9 cellular contexts compared by ENCODE assay signal in genomic region chr6:90008908-90009501, GRCh38.
DNase-seq lines count a peak whose midpoint lies in the region; ATAC-seq and TF ChIP-seq lines count a peak whose summit lies in the region.
"Had no signal": no experiment of that assay in that cellular context is flagged by ENCODE, and none has a peak within 500 bp of the region (broad histone marks: within the 10 kb centered on the region; RNA-seq: fewer than 3 reads in every experiment).

No MANE protein-coding gene starts in this region.

- TF ChIP-seq CTCF in IMR-90 (conservative IDR thresholded peaks at IDR 0.05; ENCODE audit: low read depth, low read length) (no peak), brain microvascular endothelial cell (IDR thresholded peaks at IDR 0.05; ENCODE audit: low read depth, low read length, missing control alignments) (no peak)

- TF ChIP-seq RAD21 in IMR-90 (IDR thresholded peaks at IDR 0.05; ENCODE audit: low read length), result no peak

- no TSS peak for BruUV-seq in IMR-90 (replicated peaks; lab: Mats Ljungman, UMichigan)

- H4K91ac ChIP-seq in IMR-90 (ENCODE audit: insufficient read depth, low read depth, low read length), result peak overlapping the region; percentile 52

- in situ Hi-C loops in IMR-90 (cut with MboI; ENCODE audit: low sequenced_read_pairs), result no loop called here
- in situ Hi-C loops in brain microvascular endothelial cell (cut with HindIII; ENCODE audit: low pct_ligation_motif_present, low sequenced_read_pairs), result no loop called here

- H2BK5ac ChIP-seq in IMR-90 (ENCODE audit: low read depth, low read length, poor library complexity, severe bottlenecking), result peak overlapping the region; percentile 15

- DNase-seq in activated CD4-positive, alpha-beta T cell treated with anti-CD3 and anti-CD28 coated beads for 48 hours, result peak; percentile 41
- no peak for DNase-seq in activated CD4-positive, alpha-beta T cell treated with anti-CD3 and anti-CD28 coated beads for 1 hour
- DNase-seq in IMR-90 (peak; percentile 68), brain microvascular endothelial cell (peak; percentile 12), renal cortical epithelial cell (ENCODE audit: low read depth) (peak; percentile 36), HUDEP-2 (lab: John Stamatoyannopoulos, UW; ENCODE audit: unreplicated experiment in 76 of 76) (no peak), NCI-H1694 (lab: John Stamatoyannopoulos, UW) (no peak)
- DNase-seq: NCI-H446 had no signal

- peak overlapping the region; percentile 76 for H2BK120ac ChIP-seq in IMR-90 (ENCODE audit: low read depth, low read length)

- ATAC-seq in IMR-90 (ENCODE audit: low read depth), result peak; percentile 78
- no peak for ATAC-seq in HG02884 (IDR thresholded peaks at IDR 0.05; ENCODE audit: unreplicated experiment)

- peak overlapping the region; percentile 27; the same call in 1 of the 2 replicates for H4K5ac ChIP-seq in IMR-90 (ENCODE audit: low read depth, low read length)

- peak overlapping the region; percentile 33; the same call in 1 of the 2 replicates for H3K18ac ChIP-seq in IMR-90 (ENCODE audit: low read depth, low read length)

- intact Hi-C loops in IMR-90 (cut with micrococcal nuclease), result no loop called here

- H2BK20ac ChIP-seq in IMR-90 (ENCODE audit: low read depth, low read length), result peak overlapping the region; percentile 51; the same call in 1 of the 2 replicates

- no peaks in the 10 kb centered on the region for H3K27me3 ChIP-seq in IMR-90 (ENCODE audit: control insufficient read depth, insufficient read depth, low read length)
- no peaks in the 10 kb centered on the region for H3K27me3 ChIP-seq in brain microvascular endothelial cell (replicated peaks)

- H3K36me3 ChIP-seq in IMR-90 (ENCODE audit: control insufficient read depth, insufficient read depth, low read length), result no peaks in the 10 kb centered on the region
- H3K36me3 ChIP-seq in brain microvascular endothelial cell (replicated peaks), result no peaks in the 10 kb centered on the region

- POLR2A ChIA-PET in IMR-90 (lab: Charles Lee; ENCODE audit: unreplicated experiment), result no interaction called here

- CTCF ChIA-PET in IMR-90 (lab: Yijun Ruan, JAX), result interaction anchor here (0.6 kb wide), 1 partner anchor 258 kb away, joined by 3 read pairs; no protein-coding TSS in a partner anchor

- no peak overlapping the region for H3K56ac ChIP-seq in IMR-90 (ENCODE audit: extremely low read depth, insufficient read depth, low read length)

- H3K4me2 ChIP-seq in IMR-90 (ENCODE audit: low read depth, low read length), result no peak overlapping the region

- H3K9me1 ChIP-seq in IMR-90 (ENCODE audit: insufficient read depth, low read length), result peaks cover 8% of the 10 kb centered on the region

- H3K27ac ChIP-seq in IMR-90 (ENCODE audit: insufficient read depth, low read length) (0 out of 2 replicates have a peak overlapping the region, but pooled peaks have one; percentile 2), brain microvascular endothelial cell (no peak overlapping the region)

- no peaks in the 10 kb centered on the region for H4K20me1 ChIP-seq in IMR-90 (ENCODE audit: insufficient read depth, low read length)

- peak overlapping the region; percentile 83 for H2AK5ac ChIP-seq in IMR-90 (ENCODE audit: low read depth, low read length)

- H2AK9ac ChIP-seq in IMR-90 (replicated peaks; ENCODE audit: low read depth, low read length, poor library complexity), result no peak overlapping the region

- no peaks in the 10 kb centered on the region for H3K79me1 ChIP-seq in IMR-90 (ENCODE audit: low read depth in 1 of 2, low read length in 2 of 2)

- peak overlapping the region; percentile 76 for H3K4ac ChIP-seq in IMR-90 (ENCODE audit: low read depth, low read length)

- H3K9me3 ChIP-seq in IMR-90 (ENCODE audit: control insufficient read depth, insufficient read depth, low read length), result no peaks in the 10 kb centered on the region

- H3K14ac ChIP-seq in IMR-90 (replicated peaks; ENCODE audit: low read depth, low read length), result peak overlapping the region; percentile 76

- H2BK15ac ChIP-seq in IMR-90 (ENCODE audit: low read depth, low read length), result peak overlapping the region; percentile 80; the same call in 1 of the 3 replicates

- no peak overlapping the region for H2AFZ ChIP-seq in IMR-90 (replicated peaks; ENCODE audit: low read length, poor library complexity)

- no peak overlapping the region for H3K9ac ChIP-seq in IMR-90 (ENCODE audit: low read depth, low read length)

- no peak for TF ChIP-seq POLR2A in IMR-90 (IDR thresholded peaks at IDR 0.05; ENCODE audit: low read depth, low read length)

- H3K4me3 ChIP-seq in IMR-90 (ENCODE audit: insufficient read depth, low read depth, low read length), result no peak overlapping the region
- no peak overlapping the region for H3K4me3 ChIP-seq in brain microvascular endothelial cell (ENCODE audit: low read depth, low read length)

- no CpG with 5 or more reads among the region's 1 CpG for WGBS in IMR-90 (ENCODE audit: extremely low coverage in 2 of 2, insufficient read length in 1 of 2), 2 experiments

- peak overlapping the region; percentile 25 to 73; a peak in 3 of 4 replicates for H4K8ac ChIP-seq in IMR-90 (ENCODE audit: low read depth in 2 of 2, low read length in 2 of 2)

- dilution Hi-C loops in IMR-90 (cut with HindIII; ENCODE audit: low sequenced_read_pairs, unreplicated experiment), result no loop called here

- H3K23ac ChIP-seq in IMR-90 (ENCODE audit: low read depth, low read length), result peak overlapping the region; percentile 72; the same call in 1 of the 2 replicates

- peaks cover 6% of the 10 kb centered on the region for H3K4me1 ChIP-seq in IMR-90 (ENCODE audit: control insufficient read depth, insufficient read depth, low read length)

TF ChIP-seq in IMR-90, 13 proteins besides CTCF, POLR2A, EP300 and RAD21:
- TF ChIP-seq CEBPB (IDR thresholded peaks at IDR 0.05; ENCODE audit: low read depth, low read length), result peak; percentile 44
- no peak for TF ChIP-seq BHLHE40 (IDR thresholded peaks at IDR 0.05; ENCODE audit: low read depth, low read length)
TF ChIP-seq in IMR-90: peak in this region for 1.

Comparison
In these comparisons a context has a peak if more than half of its experiments do, and no peak if none do; other contexts are left out.
1. DNase-seq: peak in activated CD4-positive, alpha-beta T cell treated with anti-CD3 and anti-CD28 coated beads for 48 hours (single experiment), IMR-90 (single experiment), brain microvascular endothelial cell (single experiment) and renal cortical epithelial cell (single experiment); none in activated CD4-positive, alpha-beta T cell treated with anti-CD3 and anti-CD28 coated beads for 1 hour (single experiment), HUDEP-2 (0 of 76) and NCI-H1694 (single experiment).